In the genomic region with DNA sequence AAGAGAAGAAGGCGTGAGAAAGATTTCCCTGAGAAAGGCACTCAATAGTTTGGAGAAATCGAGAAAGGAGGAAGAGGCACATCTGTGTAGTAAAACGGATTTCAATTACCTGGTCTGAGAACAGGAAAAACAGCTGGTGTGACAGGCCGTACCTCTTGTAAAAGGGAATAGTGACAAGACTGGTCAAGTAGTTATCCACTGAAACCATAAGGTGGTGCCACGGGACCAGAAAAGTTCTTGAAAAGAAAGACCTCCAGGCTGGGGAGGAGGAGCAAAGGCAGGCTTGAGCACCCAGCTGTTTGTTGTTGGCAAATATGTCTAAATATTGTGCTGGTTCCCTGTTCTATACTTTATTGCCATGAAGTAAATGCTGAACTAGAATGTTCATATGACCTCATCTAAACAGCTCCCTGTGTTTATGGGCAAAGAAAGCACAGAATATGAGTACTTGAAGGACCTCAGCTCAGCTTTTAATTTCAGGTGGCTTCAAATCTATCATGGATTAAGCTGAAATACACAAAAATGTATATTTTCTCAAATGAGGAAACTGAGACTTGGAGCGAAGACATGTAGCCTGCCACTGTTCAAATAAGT, we compare ENCODE assay signal across 8 cellular contexts. TPM values are rescaled to one million over a fixed set of nuclear protein-coding genes. Genes with fewer than 3 reads are reported as not detected.
DNase-seq lines count a peak whose midpoint lies in the region; ATAC-seq and TF ChIP-seq lines count a peak whose summit lies in the region.

No MANE protein-coding gene starts in this region.

- H3K4me1 Mint-ChIP-seq in activated naive CD4-positive, alpha-beta T cell treated with anti-CD3 and anti-CD28 coated beads for 36 hours (ENCODE audit: low read depth) = peaks cover 14% of the 10 kb centered on the region

- in situ Hi-C loops in Panc1 (cut with HindIII; ENCODE audit: low pct_unique_long_range_greater_than_20kb, low sequenced_read_pairs) = no loop called here

- H3K36me3 Mint-ChIP-seq in activated naive CD4-positive, alpha-beta T cell treated with anti-CD3 and anti-CD28 coated beads for 36 hours (ENCODE audit: low read depth) = peaks cover 1% of the 10 kb centered on the region

- H3K4me3 ChIP-seq in Panc1 (ENCODE audit: low read depth in 2 of 2, low read length in 2 of 2) (no peak overlapping the region), coronary artery (no peak overlapping the region)

- TF ChIP-seq CTCF in Panc1 (IDR thresholded peaks at IDR 0.05) (peak; percentile 34), coronary artery (IDR thresholded peaks at IDR 0.05) (no peak)

- peak; percentile 10 for DNase-seq in activated naive CD4-positive, alpha-beta T cell treated with anti-CD3 and anti-CD28 coated beads for 36 hours
- no peak for DNase-seq in activated naive CD4-positive, alpha-beta T cell treated with anti-CD3 and anti-CD28 coated beads, Interleukin-2, amount 50 U/mL, for 16 hours
- DNase-seq in Panc1 (ENCODE audit: low read depth, low spot score) (no peak), islet precursor cell (peak; percentile 83), NCI-H128 (lab: John Stamatoyannopoulos, UW; ENCODE audit: unreplicated experiment) (no peak), coronary artery (ENCODE audit: low spot score) (no peak)

- no peaks in the 10 kb centered on the region for H3K9me3 ChIP-seq in Panc1 (ENCODE audit: control insufficient read depth, insufficient read depth, low read depth, low read length)

- intact Hi-C loops in activated naive CD4-positive, alpha-beta T cell treated with anti-CD3 and anti-CD28 coated beads for 36 hours (cut with micrococcal nuclease) = loop anchor here (5.0 kb wide), 2 partner anchors 230 to 235 kb away; a partner anchor contains a TSS
- intact Hi-C loops in Panc1 (cut with micrococcal nuclease; ENCODE audit: unreplicated experiment) = no loop called here

- H3K27ac ChIP-seq in Panc1 (ENCODE audit: low read length) (no peak overlapping the region), coronary artery (no peak overlapping the region)

- CTCF ChIA-PET in activated naive CD4-positive, alpha-beta T cell treated with anti-CD3 and anti-CD28 coated beads for 36 hours (lab: Charles Lee) = interaction anchor here (1.1 kb wide), 1 partner anchor 98 kb away, joined by 3 read pairs; no protein-coding TSS in a partner anchor
- CTCF ChIA-PET in Panc1 (lab: Charles Lee) = interaction anchor here (0.6 to 0.8 kb wide), 2 partner anchors 107 to 239 kb away, joined by 4 to 5 read pairs; no protein-coding TSS in a partner anchor

- H3K4me3 Mint-ChIP-seq in activated naive CD4-positive, alpha-beta T cell treated with anti-CD3 and anti-CD28 coated beads for 36 hours = no peak overlapping the region

- peaks cover 20% of the 10 kb centered on the region for H3K27me3 Mint-ChIP-seq in activated naive CD4-positive, alpha-beta T cell treated with anti-CD3 and anti-CD28 coated beads for 36 hours (ENCODE audit: low read depth)

- no peaks in the 10 kb centered on the region for H3K9me3 Mint-ChIP-seq in activated naive CD4-positive, alpha-beta T cell treated with anti-CD3 and anti-CD28 coated beads for 36 hours

- H3K36me3 ChIP-seq in Panc1 (ENCODE audit: control insufficient read depth, insufficient read depth, low read length) = no peaks in the 10 kb centered on the region

- no peaks in the 10 kb centered on the region; the same call in 1 of the 2 replicates for H3K4me1 ChIP-seq in Panc1 (ENCODE audit: control insufficient read depth, insufficient read depth, low read length)

- ATAC-seq in HG02870 (IDR thresholded peaks at IDR 0.05; ENCODE audit: unreplicated experiment) = peak; percentile 69
- peak; percentile 50; the same call in 1 of the 2 replicates for ATAC-seq in Panc1
- no peak for ATAC-seq in HG02840 (IDR thresholded peaks at IDR 0.05; ENCODE audit: low FRiP score, unreplicated experiment)

- H3K27me3 ChIP-seq in Panc1 (ENCODE audit: control insufficient read depth, insufficient read depth, low read length) = peaks cover 15% of the 10 kb centered on the region

- H3K27ac Mint-ChIP-seq in activated naive CD4-positive, alpha-beta T cell treated with anti-CD3 and anti-CD28 coated beads for 36 hours = no peak overlapping the region

- BruUV-seq in Panc1 (replicated peaks; lab: Mats Ljungman, UMichigan) = no TSS peak

- POLR2A ChIA-PET in Panc1 (lab: Charles Lee) = no interaction called here

RNA-seq across cellular contexts. Expression of a gene that starts 4.0 kb away (rescaled TPM):
- not detected for total RNA-seq in activated naive CD4-positive, alpha-beta T cell treated with anti-CD3 and anti-CD28 coated beads for 36 hours
- not detected for total RNA-seq in Panc1 (2021; ENCODE audit: unreplicated experiment)
- polyA plus RNA-seq in Panc1 (2012; ENCODE audit: insufficient read length) = not detected

RNA-seq across cellular contexts. Expression of a gene that starts 42.4 kb away (rescaled TPM):
- not detected for total RNA-seq in activated naive CD4-positive, alpha-beta T cell treated with anti-CD3 and anti-CD28 coated beads for 36 hours
- total RNA-seq in Panc1 (2021; ENCODE audit: unreplicated experiment) = 1.2 TPM
- polyA plus RNA-seq in Panc1 (2012; ENCODE audit: insufficient read length) = not detected

Comparison
In these comparisons a context has a peak if more than half of its experiments do, and no peak if none do; other contexts are left out.
1. DNase-seq: peak in activated naive CD4-positive, alpha-beta T cell treated with anti-CD3 and anti-CD28 coated beads for 36 hours (single experiment) and islet precursor cell (single experiment); none in activated naive CD4-positive, alpha-beta T cell treated with anti-CD3 and anti-CD28 coated beads, Interleukin-2, amount 50 U/mL, for 16 hours (single experiment), Panc1 (single experiment), NCI-H128 (single experiment) and coronary artery (single experiment).